Comparison of ENCODE assay signal across 23 cellular contexts in genomic region chr1:41448831-41449230, GRCh38. TPM values are rescaled to one million over a fixed set of nuclear protein-coding genes. Genes with fewer than 3 reads are reported as not detected.
DNase-seq lines count a peak whose midpoint lies in the region; ATAC-seq, FAIRE-seq and TF ChIP-seq lines count a peak whose summit lies in the region.
"Had no signal": no experiment of that assay in that cellular context is flagged by ENCODE, and none has a peak within 500 bp of the region (broad histone marks: within the 10 kb centered on the region; RNA-seq: fewer than 3 reads in every experiment).

No MANE protein-coding gene starts in this region.

- no peaks in the 10 kb centered on the region for H3K79me2 ChIP-seq in astrocyte (ENCODE audit: insufficient read depth, low read length)
- H3K79me2 ChIP-seq: hepatocyte had no signal

- TF ChIP-seq POLR2A in transverse colon (IDR thresholded peaks at IDR 0.05) = no peak
- no peak for TF ChIP-seq POLR2A in vagina (IDR thresholded peaks at IDR 0.05)

- H3K4me3 Mint-ChIP-seq in astrocyte (ENCODE audit: unreplicated experiment) = no peak overlapping the region
- H3K4me3 Mint-ChIP-seq in type B pancreatic cell = no peak overlapping the region
- H3K4me3 Mint-ChIP-seq: activated CD8-positive, alpha-beta T cell treated with anti-CD3 and anti-CD28 coated beads for 36 hours; activated naive CD4-positive, alpha-beta T cell treated with anti-CD3 and anti-CD28 coated beads, Interleukin-2, amount 10 ng/mL, durations not matched to agents 7 days and 5 days; activated T-cell treated with anti-CD3 and anti-CD28 coated beads, Interleukin-2, amount 50 U/mL, for 4 hours; CD8-positive, alpha-beta T cell; neural crest cell; stimulated activated memory B cell treated with anti-CD40 and anti-IgM and Interleukin-4, amounts not matched to agents 10 μg/mL and 1 μg/mL and 100 μg/mL, for 72 hours had no signal

- H3K9me3 Mint-ChIP-seq in astrocyte (ENCODE audit: unreplicated experiment) (peaks cover 5% of the 10 kb centered on the region), type B pancreatic cell (no peaks in the 10 kb centered on the region)
- H3K9me3 Mint-ChIP-seq: CD8-positive, alpha-beta T cell; neural crest cell; stimulated activated memory B cell treated with anti-CD40 and anti-IgM and Interleukin-4, amounts not matched to agents 10 μg/mL and 1 μg/mL and 100 μg/mL, for 72 hours had no signal

- no peaks in the 10 kb centered on the region for H4K20me1 ChIP-seq in astrocyte (ENCODE audit: insufficient read depth, low read length)

- peaks cover 12% of the 10 kb centered on the region for H3K9me3 ChIP-seq in astrocyte (ENCODE audit: insufficient read depth, low read depth, low read length)
- H3K9me3 ChIP-seq in transverse colon = peaks cover 6 to 8% of the 10 kb centered on the region in 2 donors
- no peaks in the 10 kb centered on the region for H3K9me3 ChIP-seq in vagina

- TF ChIP-seq EP300 in transverse colon (IDR thresholded peaks at IDR 0.05; ENCODE audit: low read depth) = no peak

- H3K27ac Mint-ChIP-seq in astrocyte (ENCODE audit: unreplicated experiment) = peak overlapping the region; percentile 49
- peak overlapping the region; percentile 62 for H3K27ac Mint-ChIP-seq in type B pancreatic cell
- H3K27ac Mint-ChIP-seq: activated CD8-positive, alpha-beta T cell treated with anti-CD3 and anti-CD28 coated beads for 36 hours; activated naive CD4-positive, alpha-beta T cell treated with anti-CD3 and anti-CD28 coated beads, Interleukin-2, amount 10 ng/mL, durations not matched to agents 7 days and 5 days; CD8-positive, alpha-beta T cell; stimulated activated memory B cell treated with anti-CD40 and anti-IgM and Interleukin-4, amounts not matched to agents 10 μg/mL and 1 μg/mL and 100 μg/mL, for 72 hours had no signal

- H3K9ac ChIP-seq in astrocyte (ENCODE audit: low read length) = no peak overlapping the region

- H3K36me3 ChIP-seq in astrocyte (ENCODE audit: insufficient read depth, low read length) (no peaks in the 10 kb centered on the region), transverse colon (no peaks in the 10 kb centered on the region), vagina (no peaks in the 10 kb centered on the region)
- H3K36me3 ChIP-seq: thoracic aorta had no signal

- no peak overlapping the region for H3K4me2 ChIP-seq in astrocyte (ENCODE audit: low read length)
- H3K4me2 ChIP-seq: hepatocyte had no signal

- H2AFZ ChIP-seq in astrocyte (ENCODE audit: low read depth, low read length) = no peak overlapping the region
- H2AFZ ChIP-seq: hepatocyte had no signal

- intact Hi-C loops in transverse colon (cut with DNase I; ENCODE audit: low total_unique reads) = no loop called here
- intact Hi-C loops in vagina (cut with DNase I) = no loop called here

- H3K27me3 ChIP-seq in astrocyte (ENCODE audit: insufficient read depth, low read length) (peaks cover 2% of the 10 kb centered on the region), transverse colon (no peaks in the 10 kb centered on the region), vagina (no peaks in the 10 kb centered on the region)
- H3K27me3 ChIP-seq: hepatocyte had no signal

- H3K4me1 Mint-ChIP-seq in astrocyte (ENCODE audit: low read depth, unreplicated experiment) (peaks cover 20% of the 10 kb centered on the region), type B pancreatic cell (ENCODE audit: unreplicated experiment) (peaks cover 29% of the 10 kb centered on the region)
- H3K4me1 Mint-ChIP-seq: activated naive CD4-positive, alpha-beta T cell treated with anti-CD3 and anti-CD28 coated beads, Interleukin-2, amount 10 ng/mL, durations not matched to agents 7 days and 5 days; stimulated activated memory B cell treated with anti-CD40 and anti-IgM and Interleukin-4, amounts not matched to agents 10 μg/mL and 1 μg/mL and 100 μg/mL, for 72 hours had no signal

- in situ Hi-C loops in transverse colon (cut with MboI; ENCODE audit: low pct_ligation_motif_present in 1 of 4, low pct_unique_long_range_greater_than_20kb in 1 of 4, low sequenced_read_pairs in 3 of 4) = no loop called here

- TF ChIP-seq CTCF in astrocyte (IDR thresholded peaks at IDR 0.05; ENCODE audit: insufficient read depth, low read depth, low read length) (no peak), type B pancreatic cell (conservative IDR thresholded peaks at IDR 0.05) (no peak), transverse colon (IDR thresholded peaks at IDR 0.05) (no peak), vagina (IDR thresholded peaks at IDR 0.05) (no peak)

- no peak for FAIRE-seq in astrocyte (lab: Jason Lieb, UNC)

- no peak overlapping the region for H3K4me3 ChIP-seq in astrocyte (ENCODE audit: insufficient read depth, low read depth, low read length)
- H3K4me3 ChIP-seq in transverse colon = no peak overlapping the region
- no peak overlapping the region for H3K4me3 ChIP-seq in vagina
- H3K4me3 ChIP-seq: hepatocyte, thoracic aorta had no signal

- H3K36me3 Mint-ChIP-seq in astrocyte (ENCODE audit: low read depth, unreplicated experiment) (no peaks in the 10 kb centered on the region), type B pancreatic cell (no peaks in the 10 kb centered on the region)
- H3K36me3 Mint-ChIP-seq: activated naive CD4-positive, alpha-beta T cell treated with anti-CD3 and anti-CD28 coated beads, Interleukin-2, amount 10 ng/mL, durations not matched to agents 7 days and 5 days; CD8-positive, alpha-beta T cell; stimulated activated memory B cell treated with anti-CD40 and anti-IgM and Interleukin-4, amounts not matched to agents 10 μg/mL and 1 μg/mL and 100 μg/mL, for 72 hours had no signal

- H3K27me3 Mint-ChIP-seq in astrocyte (ENCODE audit: low read depth, unreplicated experiment) (peaks cover 6% of the 10 kb centered on the region), type B pancreatic cell (peaks cover 4% of the 10 kb centered on the region)

- no peak for ATAC-seq in GM18909 (IDR thresholded peaks at IDR 0.05; ENCODE audit: poor library complexity, unreplicated experiment)
- ATAC-seq: activated CD8-positive, alpha-beta T cell treated with anti-CD3 and anti-CD28 coated beads for 36 hours; activated T-cell treated with anti-CD3 and anti-CD28 coated beads, Interleukin-2, amount 50 U/mL, for 4 hours; CD8-positive, alpha-beta T cell; stimulated activated memory B cell treated with anti-CD40 and anti-IgM and Interleukin-4, amounts not matched to agents 10 μg/mL and 1 μg/mL and 100 μg/mL, for 72 hours had no signal

- DNase-seq in NCI-H345 (lab: John Stamatoyannopoulos, UW) (peak; percentile 50), NCI-H345 treated with DMSO at 0.1 percent for 48 hours (lab: John Stamatoyannopoulos, UW; ENCODE audit: unreplicated experiment) (no peak), NCI-H2171 (lab: John Stamatoyannopoulos, UW) (peak; percentile 20), astrocyte (ENCODE audit: low read depth) (no peak), type B pancreatic cell (ENCODE audit: extremely low spot score, unreplicated experiment) (no peak), transverse colon (no peak), vagina (ENCODE audit: extremely low spot score in 2 of 2) (no peak)
- DNase-seq: activated CD4-positive, CD25-positive, alpha-beta regulatory T cell; activated CD8-positive, alpha-beta T cell treated with anti-CD3 and anti-CD28 coated beads for 36 hours; activated naive CD4-positive, alpha-beta T cell treated with anti-CD3 and anti-CD28 coated beads, Interleukin-2, amount 10 ng/mL, durations not matched to agents 7 days and 5 days; activated T-cell treated with anti-CD3 and anti-CD28 coated beads, Interleukin-2, amount 50 U/mL, for 4 hours; CD8-positive, alpha-beta T cell; KBM-7; kidney glomerular epithelial cell; retina; stimulated activated CD4-positive, alpha-beta T cell treated with anti-CD3 and anti-CD28 coated beads, Interleukin-15, amount 100 ng/mL, for 24 hours had no signal

- no peak overlapping the region for H3K27ac ChIP-seq in astrocyte (ENCODE audit: low read depth, low read length)
- H3K27ac ChIP-seq in transverse colon = no peak overlapping the region
- H3K27ac ChIP-seq in vagina = no peak overlapping the region
- H3K27ac ChIP-seq: hepatocyte, thoracic aorta had no signal

- peaks cover 4% of the 10 kb centered on the region for H3K4me1 ChIP-seq in astrocyte (ENCODE audit: insufficient read depth, low read length)
- peaks cover 0 to 22% (median 9%) of the 10 kb centered on the region in 4 donors for H3K4me1 ChIP-seq in transverse colon
- H3K4me1 ChIP-seq in vagina = peaks cover 18% of the 10 kb centered on the region

- 67 to 89% methylated on average over 1 to 4 of the region's 4 CpGs for WGBS in transverse colon (ENCODE audit: low coverage in 1 of 2), 2 donors

RNA-seq across cellular contexts. Expression of gene EDN2, which starts 35.7 kb away (rescaled TPM):
- 0.45 TPM in 1 of 2 replicates, not detected in the other for total RNA-seq in astrocyte
- 0.24 and 1.0 TPM in 2 replicates for total RNA-seq in type B pancreatic cell (ENCODE audit: low replicate concordance)
- 10 to 100 TPM in 2 of 4 donors, 1 to 10 TPM in 2; 3.8 to 15.7 (median 10.3) TPM for total RNA-seq in transverse colon
- total RNA-seq in vagina = 9.3 TPM
- total RNA-seq: A673; activated CD8-positive, alpha-beta T cell treated with anti-CD3 and anti-CD28 coated beads for 36 hours; activated T-cell treated with anti-CD3 and anti-CD28 coated beads, Interleukin-2, amount 50 U/mL, for 4 hours; neural crest cell; OCI-LY7; thoracic aorta had no signal

Comparison
In these comparisons a context has a peak if more than half of its experiments do, and no peak if none do; other contexts are left out.
1. DNase-seq: peak in NCI-H345 (single experiment) and NCI-H2171 (single experiment); none in NCI-H345 treated with DMSO at 0.1 percent for 48 hours (single experiment), astrocyte (single experiment), type B pancreatic cell (single experiment), transverse colon (single experiment) and vagina (0 of 2).